ENCODE assay signal across 9 cellular contexts in genomic region chr1:181482521-181483083, GRCh38. TPM values are rescaled to one million over a fixed set of nuclear protein-coding genes. Genes with fewer than 3 reads are reported as not detected.
DNase-seq lines count a peak whose midpoint lies in the region; ATAC-seq and TF ChIP-seq lines count a peak whose summit lies in the region.
"Had no signal": no experiment of that assay in that cellular context is flagged by ENCODE, and none has a peak within 500 bp of the region (broad histone marks: within the 10 kb centered on the region; RNA-seq: fewer than 3 reads in every experiment).

No MANE protein-coding gene starts in this region.

- H3K4me2 ChIP-seq in SK-N-SH = peak overlapping the region; percentile 74

- no peak overlapping the region for H3K27ac ChIP-seq in SK-N-SH (ENCODE audit: low read depth in 2 of 2, low read length in 1 of 2)
- H3K27ac ChIP-seq: VCaP had no signal

- no peaks in the 10 kb centered on the region for H3K36me3 ChIP-seq in SK-N-SH (replicated peaks in 1 of 2; ENCODE audit: control insufficient read depth in 1 of 2, insufficient read depth in 2 of 2, low read length in 1 of 2)

- H3K4me3 ChIP-seq in SK-N-SH (ENCODE audit: low read depth in 2 of 2, low read length in 1 of 2) (peak overlapping the region; percentile 14 to 51; a peak in 3 of 4 replicates), fibroblast of the aortic adventitia (ENCODE audit: low read depth, low read length) (peak overlapping the region; percentile 25)

- no peak overlapping the region for H3K9ac ChIP-seq in SK-N-SH

- TF ChIP-seq EP300 in SK-N-SH (IDR thresholded peaks at IDR 0.05; ENCODE audit: borderline replicate concordance in 1 of 2, low read depth in 1 of 2, low read length in 1 of 2) = no peak

- ATAC-seq in HG02884 (IDR thresholded peaks at IDR 0.05; ENCODE audit: unreplicated experiment) = peak; percentile 37

- no peak overlapping the region for H2AFZ ChIP-seq in SK-N-SH (ENCODE audit: low read depth)

- POLR2A ChIA-PET in SK-N-SH (lab: Yijun Ruan, JAX) = no interaction called here

- H3K79me2 ChIP-seq in SK-N-SH (ENCODE audit: insufficient read depth) = no peaks in the 10 kb centered on the region

- DNase-seq in NCI-H1105 treated with DMSO at 0.1 percent for 48 hours (lab: John Stamatoyannopoulos, UW) = peak; percentile 14
- DNase-seq in NCI-H1105 (lab: John Stamatoyannopoulos, UW) = no peak
- DNase-seq in SK-N-SH = peak; percentile 76
- no peak for DNase-seq in fibroblast of the aortic adventitia (ENCODE audit: low read depth)
- peak in 47 of 56 donors; percentile 11 to 84 (median 55) for DNase-seq in nucleus accumbens (lab: John Stamatoyannopoulos, UW)
- DNase-seq in NCI-H1417 treated with DMSO at 0.1 percent for 48 hours (lab: John Stamatoyannopoulos, UW) = no peak
- DNase-seq in NCI-H446 treated with DMSO at 0.1 percent for 48 hours (lab: John Stamatoyannopoulos, UW) = no peak

- TF ChIP-seq CTCF in SK-N-SH (IDR thresholded peaks at IDR 0.05) = no peak
- TF ChIP-seq CTCF in fibroblast of the aortic adventitia (IDR thresholded peaks at IDR 0.05; ENCODE audit: insufficient read depth, low read length) = no peak

- no peaks in the 10 kb centered on the region for H3K9me3 ChIP-seq in SK-N-SH

- peaks cover 16% of the 10 kb centered on the region for H3K27me3 ChIP-seq in SK-N-SH (ENCODE audit: insufficient read depth)

- H4K20me1 ChIP-seq in SK-N-SH (ENCODE audit: insufficient read depth) = no peaks in the 10 kb centered on the region

- no peak for TF ChIP-seq RAD21 in SK-N-SH (IDR thresholded peaks at IDR 0.05; ENCODE audit: low read length)

- H3K9me2 ChIP-seq in SK-N-SH = no peaks in the 10 kb centered on the region

- no peaks in the 10 kb centered on the region for H3F3A ChIP-seq in SK-N-SH (replicated peaks; ENCODE audit: insufficient read depth)

- 13% methylated on average over 25 of the region's 55 CpGs for WGBS in SK-N-SH (ENCODE audit: low lambda C conversion rate)

- no peaks in the 10 kb centered on the region for H3K4me1 ChIP-seq in SK-N-SH (ENCODE audit: control insufficient read depth in 1 of 2, insufficient read depth in 2 of 2, low read depth in 1 of 2, low read length in 1 of 2)

- CTCF ChIA-PET in SK-N-SH (lab: Yijun Ruan, JAX) = interaction anchor here (0.6 to 2.1 kb wide), 2 partner anchors 145 to 454 kb away, joined by 3 to 4 read pairs; no protein-coding TSS in a partner anchor

TF ChIP-seq in SK-N-SH, 30 proteins besides CTCF, POLR2A, EP300 and RAD21:
- TF ChIP-seq FOXM1 (IDR thresholded peaks at IDR 0.05; ENCODE audit: low read depth) = no peak
- TF ChIP-seq, protein P1, sequence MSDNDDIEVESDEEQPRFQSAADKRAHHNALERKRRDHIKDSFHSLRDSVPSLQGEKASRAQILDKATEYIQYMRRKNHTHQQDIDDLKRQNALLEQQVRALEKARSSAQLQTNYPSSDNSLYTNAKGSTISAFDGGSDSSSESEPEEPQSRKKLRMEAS (IDR thresholded peaks at IDR 0.05; ENCODE audit: low read depth) = 0 out of 2 replicates have a peak, but pooled peaks have one; percentile 22

RNA-seq across cellular contexts. Expression of gene CACNA1E, which starts 0.7 kb away (rescaled TPM):
- not detected in 2 replicates for polyA plus RNA-seq in SK-N-SH (2012; rRNA removed)
- not detected in 2 replicates for polyA plus RNA-seq in SK-N-SH (2012; cell fraction: cytosol; rRNA removed)
- polyA plus RNA-seq in SK-N-SH (2012; cell fraction: nucleus; rRNA removed) = not detected in 2 replicates
- not detected in 2 replicates for total RNA-seq in fibroblast of the aortic adventitia (ENCODE audit: low replicate concordance)

Comparison
In these comparisons a context has a peak if more than half of its experiments do, and no peak if none do; other contexts are left out.
1. DNase-seq: peak in NCI-H1105 treated with DMSO at 0.1 percent for 48 hours (single experiment), SK-N-SH (single experiment) and nucleus accumbens (47 of 56); none in NCI-H1105 (single experiment), fibroblast of the aortic adventitia (single experiment), NCI-H1417 treated with DMSO at 0.1 percent for 48 hours (single experiment) and NCI-H446 treated with DMSO at 0.1 percent for 48 hours (single experiment).